1 cellular context compared by ENCODE assay signal in genomic region chr15:43133429-43134156, GRCh38.
TF ChIP-seq lines count a peak whose summit lies in the region.

TSS of gene TMEM62 (plus strand) at chr15:43133586. CDS start at chr15:43133803, 217 bp downstream.

TF ChIP-seq in HepG2, 621 proteins besides CTCF, POLR2A, EP300 and RAD21 (continued from another document and continues in another):
- TF ChIP-seq, protein P1, sequence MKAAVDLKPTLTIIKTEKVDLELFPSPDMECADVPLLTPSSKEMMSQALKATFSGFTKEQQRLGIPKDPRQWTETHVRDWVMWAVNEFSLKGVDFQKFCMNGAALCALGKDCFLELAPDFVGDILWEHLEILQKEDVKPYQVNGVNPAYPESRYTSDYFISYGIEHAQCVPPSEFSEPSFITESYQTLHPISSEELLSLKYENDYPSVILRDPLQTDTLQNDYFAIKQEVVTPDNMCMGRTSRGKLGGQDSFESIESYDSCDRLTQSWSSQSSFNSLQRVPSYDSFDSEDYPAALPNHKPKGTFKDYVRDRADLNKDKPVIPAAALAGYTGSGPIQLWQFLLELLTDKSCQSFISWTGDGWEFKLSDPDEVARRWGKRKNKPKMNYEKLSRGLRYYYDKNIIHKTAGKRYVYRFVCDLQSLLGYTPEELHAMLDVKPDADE (CRISPR knock-in tag; IDR thresholded peaks at IDR 0.05): no peak
- no peak for TF ChIP-seq ZKSCAN5 (CRISPR knock-in tag; IDR thresholded peaks at IDR 0.05)
- TF ChIP-seq HOMEZ (CRISPR knock-in tag; IDR thresholded peaks at IDR 0.05; ENCODE audit: low read depth): 0 out of 2 replicates have a peak, but pooled peaks have one; percentile 7
- no peak for TF ChIP-seq ZNF782 (CRISPR knock-in tag; IDR thresholded peaks at IDR 0.05; ENCODE audit: borderline replicate concordance)
- no peak; the same call in 1 of the 2 replicates for TF ChIP-seq FOXK1 (CRISPR knock-in tag; IDR thresholded peaks at IDR 0.05; ENCODE audit: borderline replicate concordance, low read depth)
- TF ChIP-seq PRDM10 (CRISPR knock-in tag; IDR thresholded peaks at IDR 0.05; ENCODE audit: low read depth): no peak
- no peak for TF ChIP-seq ZNF253 (CRISPR knock-in tag; IDR thresholded peaks at IDR 0.05; ENCODE audit: borderline replicate concordance)
- no peak for TF ChIP-seq NFE2L1 (CRISPR knock-in tag; IDR thresholded peaks at IDR 0.05; ENCODE audit: borderline replicate concordance)
- peak; percentile 56; the same call in 1 of the 2 replicates for TF ChIP-seq ZNF709 (CRISPR knock-in tag; IDR thresholded peaks at IDR 0.05)
- peak; percentile 25; the same call in 1 of the 2 replicates for TF ChIP-seq SALL2 (CRISPR knock-in tag; IDR thresholded peaks at IDR 0.05)
- TF ChIP-seq ZNF614 (CRISPR knock-in tag; IDR thresholded peaks at IDR 0.05; ENCODE audit: borderline replicate concordance): 0 out of 2 replicates have a peak, but pooled peaks have one; percentile 21
- TF ChIP-seq IKZF5 (CRISPR knock-in tag; IDR thresholded peaks at IDR 0.05): no peak; the same call in 1 of the 2 replicates
- TF ChIP-seq TCF12 (IDR thresholded peaks at IDR 0.05): no peak
- TF ChIP-seq TCF12 (CRISPR knock-in tag; IDR thresholded peaks at IDR 0.05): peak; percentile 48; the same call in 1 of the 2 replicates
- TF ChIP-seq, protein P2, sequence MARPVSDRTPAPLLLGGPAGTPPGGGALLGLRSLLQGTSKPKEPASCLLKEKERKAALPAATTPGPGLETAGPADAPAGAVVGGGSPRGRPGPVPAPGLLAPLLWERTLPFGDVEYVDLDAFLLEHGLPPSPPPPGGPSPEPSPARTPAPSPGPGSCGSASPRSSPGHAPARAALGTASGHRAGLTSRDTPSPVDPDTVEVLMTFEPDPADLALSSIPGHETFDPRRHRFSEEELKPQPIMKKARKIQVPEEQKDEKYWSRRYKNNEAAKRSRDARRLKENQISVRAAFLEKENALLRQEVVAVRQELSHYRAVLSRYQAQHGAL (CRISPR knock-in tag; IDR thresholded peaks at IDR 0.05; ENCODE audit: not compliant biosample characterization): no peak
- TF ChIP-seq TMF1 (CRISPR knock-in tag; IDR thresholded peaks at IDR 0.05; ENCODE audit: low read depth): no peak
- peak; percentile 23; the same call in 1 of the 2 replicates for TF ChIP-seq ZSCAN9 (CRISPR knock-in tag; IDR thresholded peaks at IDR 0.05; ENCODE audit: borderline replicate concordance)
- peak; percentile 72; the same call in 1 of the 2 replicates for TF ChIP-seq MEIS2 (CRISPR knock-in tag; IDR thresholded peaks at IDR 0.05)
- TF ChIP-seq MZF1 (CRISPR knock-in tag; IDR thresholded peaks at IDR 0.05; ENCODE audit: borderline replicate concordance): no peak
- no peak for TF ChIP-seq ZNF569 (CRISPR knock-in tag; IDR thresholded peaks at IDR 0.05; ENCODE audit: borderline replicate concordance)
- TF ChIP-seq MED1 (CRISPR knock-in tag; IDR thresholded peaks at IDR 0.05): peak; percentile 68
- peak; percentile 22; the same call in 1 of the 2 replicates for TF ChIP-seq HOXA3 (CRISPR knock-in tag; IDR thresholded peaks at IDR 0.05)
- TF ChIP-seq ZMYM3 (CRISPR knock-in tag; IDR thresholded peaks at IDR 0.05): no peak
- no peak for TF ChIP-seq TCF7L2 (IDR thresholded peaks at IDR 0.05; ENCODE audit: low read depth, low read length)
- TF ChIP-seq, protein P3, sequence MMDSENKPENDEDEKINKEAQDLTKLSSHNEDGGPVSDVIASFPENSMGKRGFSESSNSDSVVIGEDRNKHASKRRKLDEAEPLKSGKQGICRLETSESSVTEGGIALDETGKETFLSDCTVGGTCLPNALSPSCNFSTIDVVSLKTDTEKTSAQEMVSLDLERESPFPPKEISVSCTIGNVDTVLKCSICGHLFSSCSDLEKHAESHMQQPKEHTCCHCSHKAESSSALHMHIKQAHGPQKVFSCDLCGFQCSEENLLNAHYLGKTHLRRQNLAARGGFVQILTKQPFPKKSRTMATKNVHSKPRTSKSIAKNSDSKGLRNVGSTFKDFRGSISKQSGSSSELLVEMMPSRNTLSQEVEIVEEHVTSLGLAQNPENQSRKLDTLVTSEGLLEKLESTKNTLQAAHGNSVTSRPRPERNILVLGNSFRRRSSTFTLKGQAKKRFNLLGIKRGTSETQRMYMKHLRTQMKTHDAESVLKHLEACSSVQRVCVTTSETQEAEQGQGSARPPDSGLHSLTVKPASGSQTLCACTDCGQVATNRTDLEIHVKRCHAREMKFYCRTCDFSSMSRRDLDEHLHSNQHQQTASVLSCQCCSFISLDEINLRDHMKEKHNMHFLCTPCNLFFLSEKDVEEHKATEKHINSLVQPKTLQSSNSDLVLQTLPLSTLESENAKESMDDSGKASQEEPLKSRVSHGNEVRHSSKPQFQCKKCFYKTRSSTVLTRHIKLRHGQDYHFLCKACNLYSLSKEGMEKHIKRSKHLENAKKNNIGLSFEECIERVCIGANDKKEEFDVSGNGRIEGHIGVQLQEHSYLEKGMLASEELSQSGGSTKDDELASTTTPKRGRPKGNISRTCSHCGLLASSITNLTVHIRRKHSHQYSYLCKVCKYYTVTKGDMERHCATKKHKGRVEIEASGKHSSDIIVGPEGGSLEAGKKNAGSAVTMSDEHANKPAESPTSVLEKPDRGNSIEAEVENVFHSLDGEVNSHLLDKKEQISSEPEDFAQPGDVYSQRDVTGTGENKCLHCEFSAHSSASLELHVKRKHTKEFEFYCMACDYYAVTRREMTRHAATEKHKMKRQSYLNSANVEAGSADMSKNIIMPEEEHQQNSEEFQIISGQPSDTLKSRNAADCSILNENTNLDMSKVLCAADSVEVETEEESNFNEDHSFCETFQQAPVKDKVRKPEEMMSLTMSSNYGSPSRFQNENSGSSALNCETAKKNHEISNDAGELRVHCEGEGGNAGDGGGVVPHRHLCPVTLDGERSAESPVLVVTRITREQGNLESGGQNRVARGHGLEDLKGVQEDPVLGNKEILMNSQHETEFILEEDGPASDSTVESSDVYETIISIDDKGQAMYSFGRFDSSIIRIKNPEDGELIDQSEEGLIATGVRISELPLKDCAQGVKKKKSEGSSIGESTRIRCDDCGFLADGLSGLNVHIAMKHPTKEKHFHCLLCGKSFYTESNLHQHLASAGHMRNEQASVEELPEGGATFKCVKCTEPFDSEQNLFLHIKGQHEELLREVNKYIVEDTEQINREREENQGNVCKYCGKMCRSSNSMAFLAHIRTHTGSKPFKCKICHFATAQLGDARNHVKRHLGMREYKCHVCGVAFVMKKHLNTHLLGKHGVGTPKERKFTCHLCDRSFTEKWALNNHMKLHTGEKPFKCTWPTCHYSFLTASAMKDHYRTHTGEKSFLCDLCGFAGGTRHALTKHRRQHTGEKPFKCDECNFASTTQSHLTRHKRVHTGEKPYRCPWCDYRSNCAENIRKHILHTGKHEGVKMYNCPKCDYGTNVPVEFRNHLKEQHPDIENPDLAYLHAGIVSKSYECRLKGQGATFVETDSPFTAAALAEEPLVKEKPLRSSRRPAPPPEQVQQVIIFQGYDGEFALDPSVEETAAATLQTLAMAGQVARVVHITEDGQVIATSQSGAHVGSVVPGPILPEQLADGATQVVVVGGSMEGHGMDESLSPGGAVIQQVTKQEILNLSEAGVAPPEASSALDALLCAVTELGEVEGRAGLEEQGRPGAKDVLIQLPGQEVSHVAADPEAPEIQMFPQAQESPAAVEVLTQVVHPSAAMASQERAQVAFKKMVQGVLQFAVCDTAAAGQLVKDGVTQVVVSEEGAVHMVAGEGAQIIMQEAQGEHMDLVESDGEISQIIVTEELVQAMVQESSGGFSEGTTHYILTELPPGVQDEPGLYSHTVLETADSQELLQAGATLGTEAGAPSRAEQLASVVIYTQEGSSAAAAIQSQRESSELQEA (CRISPR knock-in tag; IDR thresholded peaks at IDR 0.05; ENCODE audit: not compliant biosample characterization): no peak
- TF ChIP-seq PLRG1 (conservative IDR thresholded peaks at IDR 0.05): no peak
- TF ChIP-seq KAT8 (CRISPR knock-in tag; IDR thresholded peaks at IDR 0.05): peak; percentile 81
- TF ChIP-seq ZNF260 (CRISPR knock-in tag; IDR thresholded peaks at IDR 0.05; ENCODE audit: borderline replicate concordance, low read depth): no peak
- TF ChIP-seq RFX5 (IDR thresholded peaks at IDR 0.05; ENCODE audit: low read depth, low read length): no peak
- no peak for TF ChIP-seq ZNF136 (CRISPR knock-in tag; IDR thresholded peaks at IDR 0.05; ENCODE audit: low read depth)
- TF ChIP-seq SMARCE1 (IDR thresholded peaks at IDR 0.05; ENCODE audit: borderline replicate concordance): no peak
- no peak; the same call in 1 of the 2 replicates for TF ChIP-seq STAG1 (CRISPR knock-in tag; IDR thresholded peaks at IDR 0.05)
- no peak; the same call in 1 of the 2 replicates for TF ChIP-seq HBP1 (CRISPR knock-in tag; IDR thresholded peaks at IDR 0.05; ENCODE audit: low read depth)
- peak; percentile 85 for TF ChIP-seq ZNF225 (CRISPR knock-in tag; IDR thresholded peaks at IDR 0.05)
- no peak for TF ChIP-seq ZNF207 (IDR thresholded peaks at IDR 0.05; ENCODE audit: borderline replicate concordance)
- TF ChIP-seq DMTF1 (CRISPR knock-in tag; IDR thresholded peaks at IDR 0.05): no peak
- no peak for TF ChIP-seq BHLHE40 (IDR thresholded peaks at IDR 0.05; ENCODE audit: low read length)
- TF ChIP-seq, protein P4, sequence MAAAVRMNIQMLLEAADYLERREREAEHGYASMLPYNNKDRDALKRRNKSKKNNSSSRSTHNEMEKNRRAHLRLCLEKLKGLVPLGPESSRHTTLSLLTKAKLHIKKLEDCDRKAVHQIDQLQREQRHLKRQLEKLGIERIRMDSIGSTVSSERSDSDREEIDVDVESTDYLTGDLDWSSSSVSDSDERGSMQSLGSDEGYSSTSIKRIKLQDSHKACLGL (CRISPR knock-in tag; IDR thresholded peaks at IDR 0.05): peak; percentile 43
- no peak for TF ChIP-seq MTA3 (CRISPR knock-in tag; IDR thresholded peaks at IDR 0.05)
- TF ChIP-seq ZNF766 (CRISPR knock-in tag; IDR thresholded peaks at IDR 0.05; ENCODE audit: borderline replicate concordance): peak; percentile 58; the same call in 1 of the 2 replicates
- TF ChIP-seq TCF7 (IDR thresholded peaks at IDR 0.05; ENCODE audit: low read depth): no peak
